Comparison of ENCODE assay signal across 1 cellular context in the genomic region with DNA sequence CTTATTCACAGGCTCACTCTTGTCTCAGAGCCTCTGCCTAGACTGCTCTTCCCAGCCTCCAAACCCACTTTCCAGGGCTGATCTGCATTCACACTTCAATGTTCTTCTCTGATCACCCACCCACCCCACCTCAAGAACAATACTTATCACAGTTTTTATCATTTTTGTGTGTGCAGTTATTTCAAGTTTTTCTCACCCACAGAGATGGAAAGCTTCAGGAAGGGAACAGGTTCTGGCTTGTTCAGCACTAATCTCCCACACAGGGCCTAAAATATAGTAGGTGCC.
TF ChIP-seq lines count a peak whose summit lies in the region.

No MANE protein-coding gene starts in this region.

TF ChIP-seq in H1, 55 proteins besides CTCF, POLR2A, EP300 and RAD21 (continued from another document):
- TF ChIP-seq TBP (IDR thresholded peaks at IDR 0.05; ENCODE audit: low read depth, low read length), result no peak
- TF ChIP-seq POLR2AphosphoS5 (IDR thresholded peaks at IDR 0.05; ENCODE audit: low read depth, low read length), result no peak
- TF ChIP-seq RFX5 (IDR thresholded peaks at IDR 0.05; ENCODE audit: borderline replicate concordance, low read depth, low read length), result no peak
- TF ChIP-seq RXRA (IDR thresholded peaks at IDR 0.05; ENCODE audit: insufficient read depth, low read depth, low read length), result no peak
- TF ChIP-seq HDAC6 (IDR thresholded peaks at IDR 0.05; ENCODE audit: low read depth, low read length), result no peak
- no peak for TF ChIP-seq SIX5 (IDR thresholded peaks at IDR 0.05; ENCODE audit: low read depth, low read length)
- no peak for TF ChIP-seq ZNF274 (IDR thresholded peaks at IDR 0.05; ENCODE audit: borderline replicate concordance, extremely low read depth, low read length)
- no peak for TF ChIP-seq KDM1A (IDR thresholded peaks at IDR 0.05; ENCODE audit: borderline replicate concordance, low read length)
- TF ChIP-seq, protein P1, sequence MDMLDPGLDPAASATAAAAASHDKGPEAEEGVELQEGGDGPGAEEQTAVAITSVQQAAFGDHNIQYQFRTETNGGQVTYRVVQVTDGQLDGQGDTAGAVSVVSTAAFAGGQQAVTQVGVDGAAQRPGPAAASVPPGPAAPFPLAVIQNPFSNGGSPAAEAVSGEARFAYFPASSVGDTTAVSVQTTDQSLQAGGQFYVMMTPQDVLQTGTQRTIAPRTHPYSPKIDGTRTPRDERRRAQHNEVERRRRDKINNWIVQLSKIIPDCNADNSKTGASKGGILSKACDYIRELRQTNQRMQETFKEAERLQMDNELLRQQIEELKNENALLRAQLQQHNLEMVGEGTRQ (IDR thresholded peaks at IDR 0.05; ENCODE audit: low read length), result no peak
- no peak for TF ChIP-seq BACH1 (IDR thresholded peaks at IDR 0.05; ENCODE audit: low read length)
- no peak for TF ChIP-seq RBBP5 (IDR thresholded peaks at IDR 0.05; ENCODE audit: borderline replicate concordance, low read depth, low read length)
- TF ChIP-seq SP1 (IDR thresholded peaks at IDR 0.05; ENCODE audit: low read depth, low read length), result no peak
- no peak for TF ChIP-seq PHF8 (conservative IDR thresholded peaks at IDR 0.05; ENCODE audit: low read depth, low read length)
- TF ChIP-seq, protein P2, sequence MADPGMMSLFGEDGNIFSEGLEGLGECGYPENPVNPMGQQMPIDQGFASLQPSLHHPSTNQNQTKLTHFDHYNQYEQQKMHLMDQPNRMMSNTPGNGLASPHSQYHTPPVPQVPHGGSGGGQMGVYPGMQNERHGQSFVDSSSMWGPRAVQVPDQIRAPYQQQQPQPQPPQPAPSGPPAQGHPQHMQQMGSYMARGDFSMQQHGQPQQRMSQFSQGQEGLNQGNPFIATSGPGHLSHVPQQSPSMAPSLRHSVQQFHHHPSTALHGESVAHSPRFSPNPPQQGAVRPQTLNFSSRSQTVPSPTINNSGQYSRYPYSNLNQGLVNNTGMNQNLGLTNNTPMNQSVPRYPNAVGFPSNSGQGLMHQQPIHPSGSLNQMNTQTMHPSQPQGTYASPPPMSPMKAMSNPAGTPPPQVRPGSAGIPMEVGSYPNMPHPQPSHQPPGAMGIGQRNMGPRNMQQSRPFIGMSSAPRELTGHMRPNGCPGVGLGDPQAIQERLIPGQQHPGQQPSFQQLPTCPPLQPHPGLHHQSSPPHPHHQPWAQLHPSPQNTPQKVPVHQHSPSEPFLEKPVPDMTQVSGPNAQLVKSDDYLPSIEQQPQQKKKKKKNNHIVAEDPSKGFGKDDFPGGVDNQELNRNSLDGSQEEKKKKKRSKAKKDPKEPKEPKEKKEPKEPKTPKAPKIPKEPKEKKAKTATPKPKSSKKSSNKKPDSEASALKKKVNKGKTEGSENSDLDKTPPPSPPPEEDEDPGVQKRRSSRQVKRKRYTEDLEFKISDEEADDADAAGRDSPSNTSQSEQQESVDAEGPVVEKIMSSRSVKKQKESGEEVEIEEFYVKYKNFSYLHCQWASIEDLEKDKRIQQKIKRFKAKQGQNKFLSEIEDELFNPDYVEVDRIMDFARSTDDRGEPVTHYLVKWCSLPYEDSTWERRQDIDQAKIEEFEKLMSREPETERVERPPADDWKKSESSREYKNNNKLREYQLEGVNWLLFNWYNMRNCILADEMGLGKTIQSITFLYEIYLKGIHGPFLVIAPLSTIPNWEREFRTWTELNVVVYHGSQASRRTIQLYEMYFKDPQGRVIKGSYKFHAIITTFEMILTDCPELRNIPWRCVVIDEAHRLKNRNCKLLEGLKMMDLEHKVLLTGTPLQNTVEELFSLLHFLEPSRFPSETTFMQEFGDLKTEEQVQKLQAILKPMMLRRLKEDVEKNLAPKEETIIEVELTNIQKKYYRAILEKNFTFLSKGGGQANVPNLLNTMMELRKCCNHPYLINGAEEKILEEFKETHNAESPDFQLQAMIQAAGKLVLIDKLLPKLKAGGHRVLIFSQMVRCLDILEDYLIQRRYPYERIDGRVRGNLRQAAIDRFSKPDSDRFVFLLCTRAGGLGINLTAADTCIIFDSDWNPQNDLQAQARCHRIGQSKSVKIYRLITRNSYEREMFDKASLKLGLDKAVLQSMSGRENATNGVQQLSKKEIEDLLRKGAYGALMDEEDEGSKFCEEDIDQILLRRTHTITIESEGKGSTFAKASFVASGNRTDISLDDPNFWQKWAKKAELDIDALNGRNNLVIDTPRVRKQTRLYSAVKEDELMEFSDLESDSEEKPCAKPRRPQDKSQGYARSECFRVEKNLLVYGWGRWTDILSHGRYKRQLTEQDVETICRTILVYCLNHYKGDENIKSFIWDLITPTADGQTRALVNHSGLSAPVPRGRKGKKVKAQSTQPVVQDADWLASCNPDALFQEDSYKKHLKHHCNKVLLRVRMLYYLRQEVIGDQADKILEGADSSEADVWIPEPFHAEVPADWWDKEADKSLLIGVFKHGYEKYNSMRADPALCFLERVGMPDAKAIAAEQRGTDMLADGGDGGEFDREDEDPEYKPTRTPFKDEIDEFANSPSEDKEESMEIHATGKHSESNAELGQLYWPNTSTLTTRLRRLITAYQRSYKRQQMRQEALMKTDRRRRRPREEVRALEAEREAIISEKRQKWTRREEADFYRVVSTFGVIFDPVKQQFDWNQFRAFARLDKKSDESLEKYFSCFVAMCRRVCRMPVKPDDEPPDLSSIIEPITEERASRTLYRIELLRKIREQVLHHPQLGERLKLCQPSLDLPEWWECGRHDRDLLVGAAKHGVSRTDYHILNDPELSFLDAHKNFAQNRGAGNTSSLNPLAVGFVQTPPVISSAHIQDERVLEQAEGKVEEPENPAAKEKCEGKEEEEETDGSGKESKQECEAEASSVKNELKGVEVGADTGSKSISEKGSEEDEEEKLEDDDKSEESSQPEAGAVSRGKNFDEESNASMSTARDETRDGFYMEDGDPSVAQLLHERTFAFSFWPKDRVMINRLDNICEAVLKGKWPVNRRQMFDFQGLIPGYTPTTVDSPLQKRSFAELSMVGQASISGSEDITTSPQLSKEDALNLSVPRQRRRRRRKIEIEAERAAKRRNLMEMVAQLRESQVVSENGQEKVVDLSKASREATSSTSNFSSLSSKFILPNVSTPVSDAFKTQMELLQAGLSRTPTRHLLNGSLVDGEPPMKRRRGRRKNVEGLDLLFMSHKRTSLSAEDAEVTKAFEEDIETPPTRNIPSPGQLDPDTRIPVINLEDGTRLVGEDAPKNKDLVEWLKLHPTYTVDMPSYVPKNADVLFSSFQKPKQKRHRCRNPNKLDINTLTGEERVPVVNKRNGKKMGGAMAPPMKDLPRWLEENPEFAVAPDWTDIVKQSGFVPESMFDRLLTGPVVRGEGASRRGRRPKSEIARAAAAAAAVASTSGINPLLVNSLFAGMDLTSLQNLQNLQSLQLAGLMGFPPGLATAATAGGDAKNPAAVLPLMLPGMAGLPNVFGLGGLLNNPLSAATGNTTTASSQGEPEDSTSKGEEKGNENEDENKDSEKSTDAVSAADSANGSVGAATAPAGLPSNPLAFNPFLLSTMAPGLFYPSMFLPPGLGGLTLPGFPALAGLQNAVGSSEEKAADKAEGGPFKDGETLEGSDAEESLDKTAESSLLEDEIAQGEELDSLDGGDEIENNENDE (IDR thresholded peaks at IDR 0.05; ENCODE audit: insufficient replicate concordance, low read length), result no peak
- TF ChIP-seq TEAD4 (IDR thresholded peaks at IDR 0.05; ENCODE audit: low read depth, low read length), result no peak
